Comparison of ENCODE assay signal across 2 cellular contexts in the genomic region with DNA sequence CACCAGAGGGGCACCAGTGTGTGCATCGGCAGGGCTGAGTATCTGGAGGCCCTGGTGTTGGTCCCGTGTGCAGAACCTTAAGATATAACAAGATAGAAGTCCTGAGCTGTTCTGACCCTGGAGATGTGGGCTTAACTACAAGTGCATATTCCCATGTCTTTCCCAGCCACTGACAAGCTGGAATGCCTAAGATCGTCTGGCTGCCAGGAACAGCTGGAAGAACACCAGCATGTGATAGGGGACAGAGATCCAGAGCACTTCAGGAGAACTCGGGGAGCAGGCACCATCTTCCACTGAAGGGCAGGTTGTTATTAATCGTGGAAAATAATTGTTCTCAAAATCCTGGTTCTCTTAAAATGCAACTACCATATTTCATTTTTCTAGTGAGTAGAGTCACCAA.
TF ChIP-seq lines count a peak whose summit lies in the region.

No MANE protein-coding gene starts in this region.

TF ChIP-seq in IMR-90, 13 proteins besides CTCF, POLR2A, EP300 and RAD21:
- no peak for TF ChIP-seq CHD1 (IDR thresholded peaks at IDR 0.05; ENCODE audit: low read depth, low read length)
- TF ChIP-seq, protein P1, sequence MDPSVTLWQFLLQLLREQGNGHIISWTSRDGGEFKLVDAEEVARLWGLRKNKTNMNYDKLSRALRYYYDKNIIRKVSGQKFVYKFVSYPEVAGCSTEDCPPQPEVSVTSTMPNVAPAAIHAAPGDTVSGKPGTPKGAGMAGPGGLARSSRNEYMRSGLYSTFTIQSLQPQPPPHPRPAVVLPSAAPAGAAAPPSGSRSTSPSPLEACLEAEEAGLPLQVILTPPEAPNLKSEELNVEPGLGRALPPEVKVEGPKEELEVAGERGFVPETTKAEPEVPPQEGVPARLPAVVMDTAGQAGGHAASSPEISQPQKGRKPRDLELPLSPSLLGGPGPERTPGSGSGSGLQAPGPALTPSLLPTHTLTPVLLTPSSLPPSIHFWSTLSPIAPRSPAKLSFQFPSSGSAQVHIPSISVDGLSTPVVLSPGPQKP (IDR thresholded peaks at IDR 0.05; ENCODE audit: borderline replicate concordance, low read depth, low read length), result no peak
- TF ChIP-seq MAFK (IDR thresholded peaks at IDR 0.05; ENCODE audit: low read depth, low read length), result no peak
- no peak for TF ChIP-seq MXI1 (IDR thresholded peaks at IDR 0.05; ENCODE audit: borderline replicate concordance, low read depth, low read length)
- TF ChIP-seq FOS (IDR thresholded peaks at IDR 0.05; ENCODE audit: low read depth, low read length), result no peak
- no peak for TF ChIP-seq RCOR1 (IDR thresholded peaks at IDR 0.05; ENCODE audit: insufficient replicate concordance, low read length)

TF ChIP-seq in endothelial cell of umbilical vein, 7 proteins besides CTCF, POLR2A, EP300 and RAD21:
- TF ChIP-seq, protein P2, sequence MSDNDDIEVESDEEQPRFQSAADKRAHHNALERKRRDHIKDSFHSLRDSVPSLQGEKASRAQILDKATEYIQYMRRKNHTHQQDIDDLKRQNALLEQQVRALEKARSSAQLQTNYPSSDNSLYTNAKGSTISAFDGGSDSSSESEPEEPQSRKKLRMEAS (IDR thresholded peaks at IDR 0.05; ENCODE audit: insufficient read depth, insufficient read length), result no peak
- TF ChIP-seq FOS (IDR thresholded peaks at IDR 0.05; ENCODE audit: borderline replicate concordance, insufficient read depth, low read length) (no peak), MYC (IDR thresholded peaks at IDR 0.05; ENCODE audit: low read depth, low read length) (no peak), POLR2AphosphoS5 (IDR thresholded peaks at IDR 0.05; ENCODE audit: insufficient read depth, low read depth, low read length) (no peak), JUN (IDR thresholded peaks at IDR 0.05; ENCODE audit: borderline replicate concordance, insufficient read depth, insufficient read length, low read depth) (no peak), EZH2 (IDR thresholded peaks at IDR 0.05; ENCODE audit: borderline replicate concordance, low read depth, low read length, severe bottlenecking) (no peak), GATA2 (IDR thresholded peaks at IDR 0.05; ENCODE audit: insufficient read depth, insufficient read length, low read depth, low read length) (no peak)
